Comparison of ENCODE assay signal across 1 cellular context in the genomic region with DNA sequence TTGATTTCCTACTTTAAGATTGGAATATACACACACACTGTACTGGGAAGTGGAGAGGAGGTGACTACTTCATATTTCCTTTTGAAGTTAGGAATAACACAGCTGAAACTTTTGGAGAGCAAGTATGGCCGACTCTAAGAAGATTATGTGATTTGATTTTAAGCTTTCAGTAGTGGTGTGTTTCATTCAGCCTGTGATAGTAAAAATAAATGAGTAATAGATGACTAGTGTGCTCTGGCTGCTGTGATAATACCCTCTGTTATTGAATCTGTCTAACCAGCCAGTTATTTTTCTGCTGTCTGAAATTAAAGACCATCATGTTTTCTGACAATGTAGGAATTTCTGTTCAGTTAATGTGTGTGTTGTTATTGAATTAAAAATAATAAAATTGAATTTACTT.
A peak's percentile ranks its signal among the peaks of the same experiment; 100 is the strongest.
TF ChIP-seq lines count a peak whose summit lies in the region.

No MANE protein-coding gene starts in this region.

TF ChIP-seq in endothelial cell of umbilical vein, 7 proteins besides CTCF, POLR2A, EP300 and RAD21:
- TF ChIP-seq MYC (IDR thresholded peaks at IDR 0.05; ENCODE audit: low read depth, low read length) (no peak), JUN (IDR thresholded peaks at IDR 0.05; ENCODE audit: borderline replicate concordance, insufficient read depth, insufficient read length, low read depth) (peak; percentile 53), FOS (IDR thresholded peaks at IDR 0.05; ENCODE audit: borderline replicate concordance, insufficient read depth, low read length) (peak; percentile 40)
- TF ChIP-seq, protein P1, sequence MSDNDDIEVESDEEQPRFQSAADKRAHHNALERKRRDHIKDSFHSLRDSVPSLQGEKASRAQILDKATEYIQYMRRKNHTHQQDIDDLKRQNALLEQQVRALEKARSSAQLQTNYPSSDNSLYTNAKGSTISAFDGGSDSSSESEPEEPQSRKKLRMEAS (IDR thresholded peaks at IDR 0.05; ENCODE audit: insufficient read depth, insufficient read length), result no peak
